ENCODE assay signal across 1 cellular context in the genomic region with DNA sequence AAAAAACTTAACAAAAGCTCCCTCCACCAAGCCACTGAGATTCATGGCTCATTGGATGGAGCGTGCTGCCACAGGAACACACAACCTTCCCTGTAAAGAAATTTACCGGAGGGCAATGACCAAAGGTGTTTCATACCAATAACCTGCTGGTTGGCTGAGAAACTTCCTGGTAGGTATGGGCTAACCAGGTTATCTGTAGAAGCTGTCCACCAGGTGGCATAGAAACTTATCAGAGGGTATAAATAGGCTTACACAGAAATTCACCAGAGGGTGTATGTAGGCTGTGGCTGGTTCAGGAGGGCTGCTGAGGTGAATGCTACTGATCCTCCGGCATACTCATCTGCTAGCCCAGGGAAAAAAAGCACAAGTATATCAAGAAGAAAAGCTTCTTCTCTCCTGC.
TF ChIP-seq lines count a peak whose summit lies in the region.

No MANE protein-coding gene starts in this region.

TF ChIP-seq in GM12878, 131 proteins besides CTCF, POLR2A, EP300 and RAD21 (continued from another document):
- TF ChIP-seq CHD2 (IDR thresholded peaks at IDR 0.05; ENCODE audit: borderline replicate concordance, low read depth, low read length): no peak
- TF ChIP-seq ATF7 (IDR thresholded peaks at IDR 0.05; ENCODE audit: low read depth): no peak
- no peak for TF ChIP-seq ZZZ3 (IDR thresholded peaks at IDR 0.05; ENCODE audit: control insufficient read depth, insufficient read length, low read depth)
- TF ChIP-seq ZBTB33 (IDR thresholded peaks at IDR 0.05): no peak
- TF ChIP-seq GABPA (IDR thresholded peaks at IDR 0.05; ENCODE audit: low read depth): no peak
- no peak for TF ChIP-seq ZNF384 (IDR thresholded peaks at IDR 0.05; ENCODE audit: borderline replicate concordance, low read depth, low read length)
- no peak for TF ChIP-seq ZNF217 (IDR thresholded peaks at IDR 0.05)
- TF ChIP-seq CBX3 (IDR thresholded peaks at IDR 0.05; ENCODE audit: borderline replicate concordance, low read depth): no peak
- no peak for TF ChIP-seq IRF4 (IDR thresholded peaks at IDR 0.05; ENCODE audit: low read depth, low read length)
